24 cellular contexts compared by ENCODE assay signal in genomic region chr2:219643788-219644398, GRCh38. TPM values are rescaled to one million over a fixed set of nuclear protein-coding genes. Genes with fewer than 3 reads are reported as not detected.
A peak's percentile ranks its signal among the peaks of the same experiment; 100 is the strongest.
DNase-seq lines count a peak whose midpoint lies in the region; ATAC-seq and TF ChIP-seq lines count a peak whose summit lies in the region.
"Had no signal": no experiment of that assay in that cellular context is flagged by ENCODE, and none has a peak within 500 bp of the region (broad histone marks: within the 10 kb centered on the region; RNA-seq: fewer than 3 reads in every experiment).

No MANE protein-coding gene starts in this region.

- ATAC-seq in DND-41 (ENCODE audit: insufficient read depth, low read depth) = no peak
- ATAC-seq: activated CD4-positive, alpha-beta T cell treated with anti-CD3 and anti-CD28 coated beads for 36 hours; left colon; PC-3 had no signal

- H3K9me3 ChIP-seq in DND-41 (ENCODE audit: insufficient read depth, low read length, severe bottlenecking) (no peaks in the 10 kb centered on the region), WERI-Rb-1 (ENCODE audit: severe bottlenecking) (no peaks in the 10 kb centered on the region), cardiac muscle cell (ENCODE audit: low read depth) (no peaks in the 10 kb centered on the region)
- H3K9me3 ChIP-seq: stomach, vagina had no signal

- H3K9ac ChIP-seq in DND-41 (ENCODE audit: low read depth, low read length) = no peak overlapping the region
- H3K9ac ChIP-seq: KMS-11 had no signal

- DNase-seq in DND-41 (no peak), WERI-Rb-1 (peak; percentile 34), cardiac muscle cell (ENCODE audit: low read depth in 1 of 2, low spot score in 1 of 2) (no peak), mesenteric fat pad (ENCODE audit: low spot score) (peak; percentile 82), Ammon's horn (ENCODE audit: low spot score) (no peak), foreskin melanocyte (no peak), iPS-NIHi11 (ENCODE audit: low spot score) (no peak)
- DNase-seq in stimulated activated CD4-positive, alpha-beta T cell treated with anti-CD3 and anti-CD28 coated beads, Interleukin-2, amount 100 ng/mL, for 24 hours = no peak
- DNase-seq: activated CD4-positive, alpha-beta T cell treated with anti-CD3 and anti-CD28 coated beads for 36 hours; activated gamma-delta T cell treated with Interleukin-2 at 50 U/mL for 16 hours; amniotic stem cell; CD8-positive, alpha-beta memory T cell; effector memory CD4-positive, alpha-beta T cell; HFFc6; left colon; NCI-H1092; NCI-H2081 treated with DMSO at 0.1 percent for 48 hours; NCI-H526 treated with DMSO at 0.1 percent for 48 hours; PC-3; stimulated activated CD4-positive, alpha-beta T cell treated with anti-CD3 and anti-CD28 coated beads, Interleukin-2, amount 100 ng/mL, for 48 hours; stomach; T1000 had no signal

- TF ChIP-seq CTCF in DND-41 (IDR thresholded peaks at IDR 0.05; ENCODE audit: borderline replicate concordance, extremely low read depth, low read length, poor library complexity, severe bottlenecking) = no peak
- TF ChIP-seq CTCF in WERI-Rb-1 (IDR thresholded peaks at IDR 0.05; ENCODE audit: low read depth, low read length) = no peak
- no peak for TF ChIP-seq CTCF in cardiac muscle cell (IDR thresholded peaks at IDR 0.05; ENCODE audit: low read depth, low read length)

- H2AFZ ChIP-seq in DND-41 (ENCODE audit: low read depth, low read length) = 0 out of 2 replicates have a peak overlapping the region, but pooled peaks have one; percentile 33

- H3K79me2 ChIP-seq in DND-41 (ENCODE audit: insufficient read depth, low read length) = no peaks in the 10 kb centered on the region

- H3K27me3 ChIP-seq in DND-41 (ENCODE audit: insufficient read depth, low read length, poor library complexity) (peaks cover 8% of the 10 kb centered on the region), WERI-Rb-1 (ENCODE audit: insufficient read depth, low read depth, severe bottlenecking) (no peaks in the 10 kb centered on the region), cardiac muscle cell (no peaks in the 10 kb centered on the region)
- H3K27me3 ChIP-seq: stomach, vagina had no signal

- H3K4me3 ChIP-seq in DND-41 (ENCODE audit: low read depth in 1 of 2, low read length in 2 of 2) (no peak overlapping the region), WERI-Rb-1 (ENCODE audit: low read depth, low read length) (no peak overlapping the region), cardiac muscle cell (no peak overlapping the region)
- H3K4me3 ChIP-seq: stomach, vagina had no signal

- H3K4me2 ChIP-seq in DND-41 (ENCODE audit: insufficient read depth, low read length) = no peak overlapping the region
- H3K4me2 ChIP-seq: KMS-11 had no signal

- 0 out of 2 replicates have a peak, but pooled peaks cover 3% of the 10 kb centered on the region for H4K20me1 ChIP-seq in DND-41 (ENCODE audit: insufficient read depth, low read length)

- no peak overlapping the region for H3K27ac ChIP-seq in DND-41 (ENCODE audit: low read length)
- peak overlapping the region; percentile 81 for H3K27ac ChIP-seq in WERI-Rb-1
- peak overlapping the region; percentile 82 for H3K27ac ChIP-seq in cardiac muscle cell
- H3K27ac ChIP-seq: KMS-11 had no signal

- peaks cover 2% of the 10 kb centered on the region; the same call in 1 of the 2 replicates for H3K4me1 ChIP-seq in DND-41 (ENCODE audit: insufficient read depth, low read length)
- H3K4me1 ChIP-seq in cardiac muscle cell (ENCODE audit: low read depth) = peaks cover 45% of the 10 kb centered on the region

- H3K36me3 ChIP-seq in DND-41 (ENCODE audit: insufficient read depth, low read length) (no peaks in the 10 kb centered on the region), WERI-Rb-1 (peaks cover 3% of the 10 kb centered on the region; the same call in 1 of the 2 replicates), cardiac muscle cell (no peaks in the 10 kb centered on the region)
- H3K36me3 ChIP-seq: stomach, vagina had no signal

RNA-seq across cellular contexts. Expression of gene SLC4A3, which starts 16.5 kb away (rescaled TPM):
- total RNA-seq in cardiac muscle cell (38.8 and 39.8 TPM in 2 replicates), mesenteric fat pad (6.7 TPM)
- polyA plus RNA-seq in cardiac muscle cell = 42.9 and 47.7 TPM in 2 replicates
- polyA plus RNA-seq: CD8-positive, alpha-beta memory T cell had no signal

RNA-seq across cellular contexts. Expression of gene STK11IP, which starts 46.2 kb away (rescaled TPM):
- total RNA-seq in cardiac muscle cell (17.8 and 22.4 TPM in 2 replicates), mesenteric fat pad (17.1 TPM)
- polyA plus RNA-seq in cardiac muscle cell = 24.4 and 26.3 TPM in 2 replicates

Comparison
In these comparisons a context has a peak if more than half of its experiments do, and no peak if none do; other contexts are left out.
1. DNase-seq: peak in WERI-Rb-1 (single experiment) and mesenteric fat pad (single experiment); none in DND-41 (single experiment), cardiac muscle cell (0 of 2), Ammon's horn (single experiment), stimulated activated CD4-positive, alpha-beta T cell treated with anti-CD3 and anti-CD28 coated beads, Interleukin-2, amount 100 ng/mL, for 24 hours (0 of 2), foreskin melanocyte (single experiment) and iPS-NIHi11 (single experiment).